In genomic region chr12:95608252-95609033, GRCh38 we compare ENCODE assay signal across 9 cellular contexts. TPM values are rescaled to one million over a fixed set of nuclear protein-coding genes. Genes with fewer than 3 reads are reported as not detected.
DNase-seq lines count a peak whose midpoint lies in the region; ATAC-seq and TF ChIP-seq lines count a peak whose summit lies in the region.
"Had no signal": no experiment of that assay in that cellular context is flagged by ENCODE, and none has a peak within 500 bp of the region (broad histone marks: within the 10 kb centered on the region; RNA-seq: fewer than 3 reads in every experiment).

No MANE protein-coding gene starts in this region.

- ATAC-seq in left ventricle myocardium superior, result peak; percentile 88
- no peak for ATAC-seq in T-cell (replicated peaks in 1 of 4)
- ATAC-seq in HG02981 (IDR thresholded peaks at IDR 0.05; ENCODE audit: unreplicated experiment), result no peak

- H3K9ac ChIP-seq in HUES6 (ENCODE audit: low read length), result peak overlapping the region; percentile 43

- TF ChIP-seq CTCF in ascending aorta (IDR thresholded peaks at IDR 0.05) (no peak), stomach (IDR thresholded peaks at IDR 0.05) (no peak), vagina (IDR thresholded peaks at IDR 0.05) (no peak)

- no peaks in the 10 kb centered on the region for H3K4me1 Mint-ChIP-seq in T-cell

- no peak overlapping the region for H3K4me3 Mint-ChIP-seq in T-cell

- H3K27ac ChIP-seq in HUES6 (ENCODE audit: low read depth, low read length) (peak overlapping the region; percentile 82), ascending aorta (peak overlapping the region; percentile 81 to 89), stomach (peak overlapping the region; percentile 69 to 81 (median 76)), vagina (no peak overlapping the region)

- intact Hi-C loops in ascending aorta (cut with DNase I), result loop anchor here (1.0 to 2.0 kb wide), 2 partner anchors 92 to 198 kb away; no protein-coding TSS in a partner anchor
- intact Hi-C loops in left ventricle myocardium superior (cut with micrococcal nuclease), result no loop called here
- intact Hi-C loops in stomach (cut with DNase I; ENCODE audit: low total_unique reads), result no loop called here
- intact Hi-C loops in vagina (cut with DNase I), result no loop called here

- H3K27ac Mint-ChIP-seq in T-cell, result no peak overlapping the region

- H3K27me3 Mint-ChIP-seq in T-cell, result peaks cover 0 to 9% of the 10 kb centered on the region in 2 donors

- H3K36me3 Mint-ChIP-seq in T-cell, result no peaks in the 10 kb centered on the region
- H3K36me3 Mint-ChIP-seq: activated naive CD4-positive, alpha-beta T cell treated with anti-CD3 and anti-CD28 coated beads, Interleukin-2, amount 50 U/mL, for 72 hours had no signal

- H3K9me3 ChIP-seq in HUES6 (ENCODE audit: control insufficient read depth, insufficient read depth, low read depth, low read length) (no peaks in the 10 kb centered on the region), ascending aorta (no peaks in the 10 kb centered on the region), stomach (no peaks in the 10 kb centered on the region), vagina (no peaks in the 10 kb centered on the region)

- 25 to 53% (median 26%) methylated on average over 13 of the region's 13 CpGs for WGBS in stomach, 5 donors

- no peak for TF ChIP-seq POLR2A in stomach (IDR thresholded peaks at IDR 0.05)
- no peak for TF ChIP-seq POLR2A in vagina (IDR thresholded peaks at IDR 0.05)

- CTCF ChIA-PET in T-cell (lab: Charles Lee), result no interaction called here

- POLR2A ChIA-PET in T-cell (lab: Charles Lee), result no interaction called here

- peaks cover 41% of the 10 kb centered on the region for H3K4me1 ChIP-seq in HUES6 (ENCODE audit: control insufficient read depth, insufficient read depth, low read length)
- peaks cover 0 to 7% of the 10 kb centered on the region in 2 donors for H3K4me1 ChIP-seq in ascending aorta
- peaks cover 13 to 36% (median 23%) of the 10 kb centered on the region in 4 donors for H3K4me1 ChIP-seq in stomach
- H3K4me1 ChIP-seq in vagina, result no peaks in the 10 kb centered on the region

- H3K36me3 ChIP-seq in HUES6 (ENCODE audit: control insufficient read depth, insufficient read depth, low read length) (no peaks in the 10 kb centered on the region), ascending aorta (no peaks in the 10 kb centered on the region), stomach (no peaks in the 10 kb centered on the region), vagina (no peaks in the 10 kb centered on the region)

- H3K4me3 ChIP-seq in HUES6 (ENCODE audit: low read depth, low read length) (0 out of 2 replicates have a peak overlapping the region, but pooled peaks have one; percentile 3), ascending aorta (peak overlapping the region in 1 of 2 donors; percentile 10), stomach (no peak overlapping the region), vagina (no peak overlapping the region)

- peak; percentile 73 to 96 for DNase-seq in ascending aorta (ENCODE audit: low spot score in 2 of 2)
- peak; percentile 75 for DNase-seq in left ventricle myocardium superior
- DNase-seq in stomach, result peak; percentile 85
- DNase-seq in T-cell, result no peak
- no peak for DNase-seq in activated CD4-positive, alpha-beta T cell treated with anti-CD3 and anti-CD28 coated beads for 1 hour
- DNase-seq in vagina (ENCODE audit: extremely low spot score in 2 of 2), result no peak

- H3K9me3 Mint-ChIP-seq in T-cell, result no peaks in the 10 kb centered on the region
- H3K9me3 Mint-ChIP-seq: activated naive CD4-positive, alpha-beta T cell treated with anti-CD3 and anti-CD28 coated beads, Interleukin-2, amount 50 U/mL, for 72 hours had no signal

- H3K27me3 ChIP-seq in HUES6 (ENCODE audit: control insufficient read depth, insufficient read depth, low read length), result no peaks in the 10 kb centered on the region
- H3K27me3 ChIP-seq in ascending aorta, result no peaks in the 10 kb centered on the region
- H3K27me3 ChIP-seq in stomach, result no peaks in the 10 kb centered on the region
- no peaks in the 10 kb centered on the region for H3K27me3 ChIP-seq in vagina

- TF ChIP-seq EP300 in stomach (IDR thresholded peaks at IDR 0.05), result no peak

RNA-seq across cellular contexts. Expression of gene USP44, which starts 57.2 kb away (rescaled TPM):
- 5.7 TPM for total RNA-seq in ascending aorta
- 1.0 TPM for total RNA-seq in left ventricle myocardium superior
- 1 to 10 TPM in 1 of 5 donors, under 1 TPM in 2, not detected in 2; under 0.01 to 2.6 (median 0.43) TPM for total RNA-seq in stomach
- under 1 TPM; 0.19 to 0.61 (median 0.28) TPM for polyA plus RNA-seq in stomach
- 10 to 100 TPM in 1 of 5 donors, 1 to 10 TPM in 4; 2.9 to 12.2 (median 5.9) TPM for total RNA-seq in T-cell
- total RNA-seq in vagina, result 0.49 TPM

Comparison
In these comparisons a context has a peak if more than half of its experiments do, and no peak if none do; other contexts are left out.
1. DNase-seq: peak in ascending aorta (2 of 2), left ventricle myocardium superior (single experiment) and stomach (single experiment); none in T-cell (0 of 34), activated CD4-positive, alpha-beta T cell treated with anti-CD3 and anti-CD28 coated beads for 1 hour (single experiment) and vagina (0 of 2).